In the genomic region with DNA sequence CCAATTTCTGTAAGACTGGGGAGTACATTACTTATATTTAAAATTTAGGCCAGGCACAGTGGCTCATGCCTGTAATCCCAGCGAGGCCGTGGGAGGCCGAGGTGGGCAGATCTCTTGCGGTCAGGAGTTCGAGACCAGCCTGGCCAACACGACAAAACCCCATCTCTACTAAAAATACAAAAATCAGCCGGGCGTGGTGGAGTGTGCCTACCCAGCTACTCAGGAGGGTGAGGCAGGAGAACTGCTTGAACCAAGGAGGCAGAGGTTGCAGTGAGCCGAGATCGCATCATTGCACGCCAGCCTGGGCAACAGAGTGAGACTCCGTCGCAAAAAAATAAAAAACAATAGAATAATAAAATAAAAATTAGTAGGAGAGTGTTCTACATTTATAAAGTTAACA, we compare ENCODE assay signal across 2 cellular contexts.
TF ChIP-seq lines count a peak whose summit lies in the region.

No MANE protein-coding gene starts in this region.

TF ChIP-seq in WTC11, 78 proteins besides CTCF, POLR2A, EP300 and RAD21:
- 0 out of 2 replicates have a peak, but pooled peaks have one; percentile 3 for TF ChIP-seq ZNF121 (CRISPR knock-in tag; IDR thresholded peaks at IDR 0.05)

TF ChIP-seq in K562, 482 proteins besides CTCF, POLR2A, EP300 and RAD21:
- 0 out of 2 replicates have a peak, but pooled peaks have one; percentile 40 for TF ChIP-seq SMARCA5 (IDR thresholded peaks at IDR 0.05)
- peak; percentile 34; the same call in 1 of the 2 replicates for TF ChIP-seq NKRF (IDR thresholded peaks at IDR 0.05; ENCODE audit: borderline replicate concordance)
- 0 out of 2 replicates have a peak, but pooled peaks have one; percentile 30 for TF ChIP-seq BCOR (IDR thresholded peaks at IDR 0.05)
